8 cellular contexts compared by ENCODE assay signal in genomic region chr11:312092-312816, GRCh38. TPM values are rescaled to one million over a fixed set of nuclear protein-coding genes. Genes with fewer than 3 reads are reported as not detected.
DNase-seq lines count a peak whose midpoint lies in the region; ATAC-seq and TF ChIP-seq lines count a peak whose summit lies in the region.

No MANE protein-coding gene starts in this region.

- intact Hi-C loops in sigmoid colon (cut with DNase I): no loop called here

- no peaks in the 10 kb centered on the region for H3K36me3 ChIP-seq in sigmoid colon

- TF ChIP-seq POLR2A in sigmoid colon (IDR thresholded peaks at IDR 0.05): no peak

- no peaks in the 10 kb centered on the region for H3K9me3 Mint-ChIP-seq in WTC11

- H3K4me3 Mint-ChIP-seq in WTC11: peak overlapping the region; percentile 97

- CTCF ChIA-PET in WTC11 (lab: Charles Lee): interaction anchor here (0.6 to 1.6 kb wide), 6 partner anchors 11 to 62 kb away, joined by 3 to 8 read pairs (median 4); no protein-coding TSS in a partner anchor

- POLR2A ChIA-PET in WTC11 (lab: Charles Lee): interaction anchor here (1.2 to 1.4 kb wide), 2 partner anchors 28 to 62 kb away, joined by 3 read pairs; no protein-coding TSS in a partner anchor

- TF ChIP-seq CTCF in WTC11 (IDR thresholded peaks at IDR 0.05) (no peak), fibroblast of the aortic adventitia (IDR thresholded peaks at IDR 0.05; ENCODE audit: insufficient read depth, low read length) (no peak), sigmoid colon (IDR thresholded peaks at IDR 0.05) (no peak)

- H3K9me3 ChIP-seq in sigmoid colon: no peaks in the 10 kb centered on the region

- peaks cover 5 to 19% (median 11%) of the 10 kb centered on the region in 3 donors for H3K27me3 ChIP-seq in sigmoid colon

- H3K4me1 Mint-ChIP-seq in WTC11: peaks cover 55% of the 10 kb centered on the region

- DNase-seq in EL: peak; percentile 34
- no peak for DNase-seq in WTC11 (ENCODE audit: low spot score)
- peak; percentile 50 for DNase-seq in fibroblast of the aortic adventitia (ENCODE audit: low read depth)
- no peak for DNase-seq in sigmoid colon
- no peak for DNase-seq in germinal center (ENCODE audit: low spot score)
- no peak for DNase-seq in T1000 (lab: John Stamatoyannopoulos, UW)
- DNase-seq in NCI-H1436 (lab: John Stamatoyannopoulos, UW): no peak

- no peak for TF ChIP-seq EP300 in sigmoid colon (IDR thresholded peaks at IDR 0.05)

- peaks cover 0 to 48% (median 28%) of the 10 kb centered on the region in 4 donors for H3K4me1 ChIP-seq in sigmoid colon

- H3K27ac ChIP-seq in sigmoid colon: peak overlapping the region; percentile 65 to 82 (median 74)

- no peaks in the 10 kb centered on the region for H3K27me3 Mint-ChIP-seq in WTC11 (ENCODE audit: low read depth)

- ATAC-seq in WTC11 (no peak), HG03108 (IDR thresholded peaks at IDR 0.05; ENCODE audit: unreplicated experiment) (no peak)

- WGBS in sigmoid colon, 2 donors: 51 to 70% methylated on average over 14 of the region's 14 CpGs

- H3K36me3 Mint-ChIP-seq in WTC11: peaks cover 11% of the 10 kb centered on the region

- H3K27ac Mint-ChIP-seq in WTC11: peak overlapping the region; percentile 84

- H3K4me3 ChIP-seq in fibroblast of the aortic adventitia (ENCODE audit: low read depth, low read length) (peak overlapping the region; percentile 41), sigmoid colon (peak overlapping the region in 3 of 4 donors; percentile 36 to 40 (median 40))

TF ChIP-seq in WTC11, 78 proteins besides CTCF, POLR2A, EP300 and RAD21:
- TF ChIP-seq, protein P1, sequence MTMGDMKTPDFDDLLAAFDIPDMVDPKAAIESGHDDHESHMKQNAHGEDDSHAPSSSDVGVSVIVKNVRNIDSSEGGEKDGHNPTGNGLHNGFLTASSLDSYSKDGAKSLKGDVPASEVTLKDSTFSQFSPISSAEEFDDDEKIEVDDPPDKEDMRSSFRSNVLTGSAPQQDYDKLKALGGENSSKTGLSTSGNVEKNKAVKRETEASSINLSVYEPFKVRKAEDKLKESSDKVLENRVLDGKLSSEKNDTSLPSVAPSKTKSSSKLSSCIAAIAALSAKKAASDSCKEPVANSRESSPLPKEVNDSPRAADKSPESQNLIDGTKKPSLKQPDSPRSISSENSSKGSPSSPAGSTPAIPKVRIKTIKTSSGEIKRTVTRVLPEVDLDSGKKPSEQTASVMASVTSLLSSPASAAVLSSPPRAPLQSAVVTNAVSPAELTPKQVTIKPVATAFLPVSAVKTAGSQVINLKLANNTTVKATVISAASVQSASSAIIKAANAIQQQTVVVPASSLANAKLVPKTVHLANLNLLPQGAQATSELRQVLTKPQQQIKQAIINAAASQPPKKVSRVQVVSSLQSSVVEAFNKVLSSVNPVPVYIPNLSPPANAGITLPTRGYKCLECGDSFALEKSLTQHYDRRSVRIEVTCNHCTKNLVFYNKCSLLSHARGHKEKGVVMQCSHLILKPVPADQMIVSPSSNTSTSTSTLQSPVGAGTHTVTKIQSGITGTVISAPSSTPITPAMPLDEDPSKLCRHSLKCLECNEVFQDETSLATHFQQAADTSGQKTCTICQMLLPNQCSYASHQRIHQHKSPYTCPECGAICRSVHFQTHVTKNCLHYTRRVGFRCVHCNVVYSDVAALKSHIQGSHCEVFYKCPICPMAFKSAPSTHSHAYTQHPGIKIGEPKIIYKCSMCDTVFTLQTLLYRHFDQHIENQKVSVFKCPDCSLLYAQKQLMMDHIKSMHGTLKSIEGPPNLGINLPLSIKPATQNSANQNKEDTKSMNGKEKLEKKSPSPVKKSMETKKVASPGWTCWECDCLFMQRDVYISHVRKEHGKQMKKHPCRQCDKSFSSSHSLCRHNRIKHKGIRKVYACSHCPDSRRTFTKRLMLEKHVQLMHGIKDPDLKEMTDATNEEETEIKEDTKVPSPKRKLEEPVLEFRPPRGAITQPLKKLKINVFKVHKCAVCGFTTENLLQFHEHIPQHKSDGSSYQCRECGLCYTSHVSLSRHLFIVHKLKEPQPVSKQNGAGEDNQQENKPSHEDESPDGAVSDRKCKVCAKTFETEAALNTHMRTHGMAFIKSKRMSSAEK (CRISPR knock-in tag; IDR thresholded peaks at IDR 0.05; ENCODE audit: borderline replicate concordance): no peak
- TF ChIP-seq ZNF138 (CRISPR knock-in tag; conservative IDR thresholded peaks at IDR 0.05) (no peak), SP1 (CRISPR knock-in tag; conservative IDR thresholded peaks at IDR 0.05) (0 out of 2 replicates have a peak, but pooled peaks have one; percentile 11), AR (CRISPR knock-in tag; IDR thresholded peaks at IDR 0.05) (no peak)
- TF ChIP-seq, protein P2, sequence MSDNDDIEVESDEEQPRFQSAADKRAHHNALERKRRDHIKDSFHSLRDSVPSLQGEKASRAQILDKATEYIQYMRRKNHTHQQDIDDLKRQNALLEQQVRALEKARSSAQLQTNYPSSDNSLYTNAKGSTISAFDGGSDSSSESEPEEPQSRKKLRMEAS (CRISPR knock-in tag; IDR thresholded peaks at IDR 0.05): 0 out of 2 replicates have a peak, but pooled peaks have one; percentile 19

RNA-seq across cellular contexts. Expression of gene IFITM1, which starts 1.6 kb away (rescaled TPM):
- total RNA-seq in WTC11 (2021): 544 to 679 TPM (median 640 TPM) in 3 replicates
- total RNA-seq in fibroblast of the aortic adventitia (ENCODE audit: low replicate concordance): 20.9 and 24.2 TPM in 2 replicates
- 10 to 100 TPM; 82.4 to 94.2 (median 92.6) TPM for total RNA-seq in sigmoid colon
- 100 to 1,000 TPM in 1 of 3 donors, 10 to 100 TPM in 2; 41.2 to 580 (median 58.9) TPM for polyA plus RNA-seq in sigmoid colon

RNA-seq across cellular contexts. Expression of gene IFITM2, which starts 4.6 kb away (rescaled TPM):
- 436 to 616 TPM (median 577 TPM) in 3 replicates for total RNA-seq in WTC11 (2021)
- 50.1 and 88.1 TPM in 2 replicates for total RNA-seq in fibroblast of the aortic adventitia (ENCODE audit: low replicate concordance)
- 100 to 1,000 TPM in 3 of 4 donors, 10 to 100 TPM in 1; 79.8 to 187 (median 141) TPM for total RNA-seq in sigmoid colon
- polyA plus RNA-seq in sigmoid colon: 100 to 1,000 TPM in 2 of 3 donors, 10 to 100 TPM in 1; 73.3 to 461 (median 164) TPM

RNA-seq across cellular contexts. Expression of gene IFITM3, which starts 8.4 kb away (rescaled TPM):
- total RNA-seq in WTC11 (2021) (381 to 503 TPM (median 481 TPM) in 3 replicates), fibroblast of the aortic adventitia (ENCODE audit: low replicate concordance) (34.3 and 95.4 TPM in 2 replicates), sigmoid colon (100 to 1,000 TPM; 278 to 463 (median 291) TPM)
- 1,000 to 10,000 TPM in 1 of 3 donors, 100 to 1,000 TPM in 2; 116 to 1,104 (median 383) TPM for polyA plus RNA-seq in sigmoid colon

RNA-seq across cellular contexts. Expression of gene IFITM5, which starts 12.9 kb away (rescaled TPM):
- total RNA-seq in WTC11 (2021) (not detected in 3 replicates), fibroblast of the aortic adventitia (ENCODE audit: low replicate concordance) (not detected in 2 replicates), sigmoid colon (not detected)
- not detected for polyA plus RNA-seq in sigmoid colon

RNA-seq across cellular contexts. Expression of gene PGGHG, which starts 23.3 kb away (rescaled TPM):
- total RNA-seq in WTC11 (2021) (74.9 to 111 TPM (median 106 TPM) in 3 replicates), fibroblast of the aortic adventitia (ENCODE audit: low replicate concordance) (5.3 and 6.9 TPM in 2 replicates), sigmoid colon (10 to 100 TPM; 11.4 to 15.3 (median 13.6) TPM)
- polyA plus RNA-seq in sigmoid colon: 10 to 100 TPM in 1 of 3 donors, 1 to 10 TPM in 2; 1.6 to 68.0 (median 3.6) TPM

Comparison
In these comparisons a context has a peak if more than half of its experiments do, and no peak if none do; other contexts are left out.
1. DNase-seq: peak in EL (single experiment) and fibroblast of the aortic adventitia (single experiment); none in WTC11 (single experiment), sigmoid colon (single experiment), germinal center (single experiment), T1000 (single experiment) and NCI-H1436 (single experiment).